In genomic region chr9:108056805-108057386, GRCh38 we compare ENCODE assay signal across 14 cellular contexts.
DNase-seq lines count a peak whose midpoint lies in the region; ATAC-seq, FAIRE-seq and TF ChIP-seq lines count a peak whose summit lies in the region.
"Had no signal": no experiment of that assay in that cellular context is flagged by ENCODE, and none has a peak within 500 bp of the region (broad histone marks: within the 10 kb centered on the region; RNA-seq: fewer than 3 reads in every experiment).

No MANE protein-coding gene starts in this region.

- no peak overlapping the region for H3K4ac ChIP-seq in H9 (ENCODE audit: low read depth, low read length)

- H3K4me2 ChIP-seq in H9 (ENCODE audit: insufficient read depth, insufficient read length, low read length): no peak overlapping the region

- peaks cover 46% of the 10 kb centered on the region for H3K4me1 Mint-ChIP-seq in mesothelial cell of epicardium
- H3K4me1 Mint-ChIP-seq in H9: peaks cover 32 to 36% of the 10 kb centered on the region in 2 experiments
- H3K4me1 Mint-ChIP-seq: activated B cell treated with CpG ODN at 0.5 μM for 24 hours had no signal

- H3K9ac ChIP-seq in H9 (ENCODE audit: extremely low read depth, insufficient read length, low read length): no peak overlapping the region

- H3K27ac ChIP-seq in H9 (ENCODE audit: insufficient read length, low read depth, low read length): no peak overlapping the region
- H3K27ac ChIP-seq: thyroid gland had no signal

- H2BK20ac ChIP-seq in H9 (ENCODE audit: low read depth, low read length, poor library complexity, severe bottlenecking): no peak overlapping the region

- H3K23me2 ChIP-seq in H9 (ENCODE audit: insufficient read length, low read depth, low read length, poor library complexity, severe bottlenecking): no peaks in the 10 kb centered on the region

- no peak overlapping the region for H4K8ac ChIP-seq in H9 (replicated peaks; ENCODE audit: insufficient read length, low read depth, low read length)

- no peaks in the 10 kb centered on the region for H3K9me3 ChIP-seq in H9 (ENCODE audit: control insufficient read depth, low read depth, low read length)
- H3K9me3 ChIP-seq: thyroid gland had no signal

- H3K36me3 Mint-ChIP-seq in mesothelial cell of epicardium (no peaks in the 10 kb centered on the region), H9 (ENCODE audit: insufficient read depth in 1 of 3, low read depth in 3 of 3) (no peaks in the 10 kb centered on the region)

- no peak overlapping the region for H2BK5ac ChIP-seq in H9 (ENCODE audit: insufficient read length, low read length)

- H3K79me1 ChIP-seq in H9 (ENCODE audit: insufficient read depth, low read depth, low read length, poor library complexity, severe bottlenecking): no peaks in the 10 kb centered on the region

- TF ChIP-seq CTCF in choroid plexus epithelial cell (conservative IDR thresholded peaks at IDR 0.05; ENCODE audit: low read depth, low read length) (no peak), mesothelial cell of epicardium (IDR thresholded peaks at IDR 0.05; ENCODE audit: unreplicated experiment) (no peak), H9 (conservative IDR thresholded peaks at IDR 0.05) (no peak)

- WGBS in H9 (ENCODE audit: extremely low coverage, insufficient read length, low lambda C conversion rate): no CpG with 5 or more reads among the region's 1 CpG

- no peaks in the 10 kb centered on the region for H3K79me2 ChIP-seq in H9 (ENCODE audit: insufficient read depth, low read length)

- no peak overlapping the region for H2BK15ac ChIP-seq in H9 (ENCODE audit: low read depth, low read length)

- no peak overlapping the region for H4K5ac ChIP-seq in H9 (ENCODE audit: insufficient read length, low read depth, low read length)

- H3K9me3 Mint-ChIP-seq in mesothelial cell of epicardium (no peaks in the 10 kb centered on the region), H9 (no peaks in the 10 kb centered on the region)
- H3K9me3 Mint-ChIP-seq: activated B cell treated with CpG ODN at 0.5 μM for 24 hours, neural crest cell had no signal

- no peak overlapping the region for H3K4me3 Mint-ChIP-seq in mesothelial cell of epicardium
- H3K4me3 Mint-ChIP-seq in H9: no peak overlapping the region
- H3K4me3 Mint-ChIP-seq: activated B cell treated with CpG ODN at 0.5 μM for 24 hours; activated T-cell treated with anti-CD3 and anti-CD28 coated beads, Interleukin-2, amount 50 U/mL, for 72 hours; neural crest cell had no signal

- DNase-seq in ACHN: peak; percentile 71
- peak; percentile 47 for DNase-seq in LoVo (ENCODE audit: low spot score)
- peak; percentile 79 for DNase-seq in choroid plexus epithelial cell (ENCODE audit: low read depth)
- no peak for DNase-seq in mesothelial cell of epicardium (ENCODE audit: low spot score in 2 of 2, unreplicated experiment in 2 of 2)
- DNase-seq in H9: no peak
- DNase-seq in DMS79 (lab: John Stamatoyannopoulos, UW): no peak
- no peak for DNase-seq in GM12891 (ENCODE audit: insufficient read length, low spot score)
- DNase-seq: activated B cell treated with CpG ODN at 0.5 μM for 24 hours; activated T-cell treated with anti-CD3 and anti-CD28 coated beads, Interleukin-2, amount 50 U/mL, for 72 hours; cortex of kidney; NCI-H1694; thyroid gland had no signal

- H3K4me3 ChIP-seq in choroid plexus epithelial cell (ENCODE audit: low read depth, low read length): no peak overlapping the region
- H3K4me3 ChIP-seq: thyroid gland had no signal

- no peak overlapping the region for H2BK120ac ChIP-seq in H9 (ENCODE audit: low read depth, low read length, poor library complexity, severe bottlenecking)

- no peak overlapping the region for H3K56ac ChIP-seq in H9 (ENCODE audit: insufficient read length, low read depth, low read length)

- no peak overlapping the region for H2BK12ac ChIP-seq in H9 (ENCODE audit: insufficient read length, low read depth, low read length)

- no peak for ATAC-seq in HG02885 (IDR thresholded peaks at IDR 0.05; ENCODE audit: poor library complexity, unreplicated experiment)
- ATAC-seq: activated T-cell treated with anti-CD3 and anti-CD28 coated beads, Interleukin-2, amount 50 U/mL, for 72 hours had no signal

- no peak overlapping the region for H3T11ph ChIP-seq in H9 (ENCODE audit: low read length)

- H3K23ac ChIP-seq in H9 (ENCODE audit: insufficient read length, low read depth, low read length): no peak overlapping the region

- no peak overlapping the region for H4K91ac ChIP-seq in H9 (ENCODE audit: insufficient read length, low read depth, low read length)

- H3K27ac Mint-ChIP-seq in mesothelial cell of epicardium (peak overlapping the region; percentile 31), H9 (no peak overlapping the region)
- H3K27ac Mint-ChIP-seq: activated B cell treated with CpG ODN at 0.5 μM for 24 hours; activated T-cell treated with anti-CD3 and anti-CD28 coated beads, Interleukin-2, amount 50 U/mL, for 72 hours had no signal

- H2AK5ac ChIP-seq in H9 (ENCODE audit: insufficient read length, low read length): no peak overlapping the region

- no peaks in the 10 kb centered on the region for H3K27me3 ChIP-seq in H9 (ENCODE audit: insufficient read depth, low read length)
- H3K27me3 ChIP-seq: thyroid gland had no signal

- no peaks in the 10 kb centered on the region for H4K20me1 ChIP-seq in H9 (ENCODE audit: control insufficient read depth, insufficient read depth, insufficient read length)

- H3K27me3 Mint-ChIP-seq in mesothelial cell of epicardium (ENCODE audit: low read depth): no peaks in the 10 kb centered on the region
- peaks cover 10% of the 10 kb centered on the region for H3K27me3 Mint-ChIP-seq in H9 (ENCODE audit: low read depth)

- H3K14ac ChIP-seq in H9 (ENCODE audit: insufficient read depth, low read length): no peak overlapping the region

- FAIRE-seq in GM12891 (lab: Jason Lieb, UNC): no peak

- no peak for TF ChIP-seq POLR2A in GM12891 (IDR thresholded peaks at IDR 0.05; ENCODE audit: low read depth, low read length)

- no peaks in the 10 kb centered on the region; the same call in 1 of the 2 replicates for H3K4me1 ChIP-seq in H9 (ENCODE audit: insufficient read depth, low read length)
- H3K4me1 ChIP-seq: thyroid gland had no signal

- in situ Hi-C loops in ACHN (cut with HindIII; ENCODE audit: low pct_ligation_motif_present, low pct_unique_long_range_greater_than_20kb, low sequenced_read_pairs): no loop called here

- H2AFZ ChIP-seq in H9 (ENCODE audit: low read length): no peak overlapping the region

- no peak overlapping the region for H3K18ac ChIP-seq in H9 (ENCODE audit: insufficient read length, low read depth, low read length)

TF ChIP-seq in GM12891, 5 proteins besides CTCF, POLR2A, EP300 and RAD21:
- TF ChIP-seq POU2F2 (IDR thresholded peaks at IDR 0.05; ENCODE audit: low read depth, low read length) (no peak), TAF1 (IDR thresholded peaks at IDR 0.05; ENCODE audit: low read depth, low read length) (no peak), POLR2AphosphoS5 (IDR thresholded peaks at IDR 0.05; ENCODE audit: low read depth, low read length) (no peak), PAX5 (IDR thresholded peaks at IDR 0.05; ENCODE audit: insufficient read depth, low read length, severe bottlenecking) (no peak), SPI1 (IDR thresholded peaks at IDR 0.05; ENCODE audit: low read depth, low read length) (no peak)

Comparison
In these comparisons a context has a peak if more than half of its experiments do, and no peak if none do; other contexts are left out.
1. DNase-seq: peak in ACHN (single experiment), LoVo (single experiment) and choroid plexus epithelial cell (single experiment); none in mesothelial cell of epicardium (0 of 2), H9 (single experiment), DMS79 (single experiment) and GM12891 (single experiment).